In genomic region chr7:151274936-151275812, GRCh38 we compare ENCODE assay signal across 1 cellular context.
TF ChIP-seq lines count a peak whose summit lies in the region.

No MANE protein-coding gene starts in this region.

TF ChIP-seq in IMR-90, 13 proteins besides CTCF, POLR2A, EP300 and RAD21 (continued from another document):
- TF ChIP-seq ELK1 (IDR thresholded peaks at IDR 0.05; ENCODE audit: borderline replicate concordance, low read depth, low read length) (no peak), RFX5 (IDR thresholded peaks at IDR 0.05; ENCODE audit: low read depth, low read length) (no peak), FOS (IDR thresholded peaks at IDR 0.05; ENCODE audit: low read depth, low read length) (no peak), MAFK (IDR thresholded peaks at IDR 0.05; ENCODE audit: low read depth, low read length) (no peak), CHD1 (IDR thresholded peaks at IDR 0.05; ENCODE audit: low read depth, low read length) (no peak), CEBPB (IDR thresholded peaks at IDR 0.05; ENCODE audit: low read depth, low read length) (no peak), MXI1 (IDR thresholded peaks at IDR 0.05; ENCODE audit: borderline replicate concordance, low read depth, low read length) (no peak), BHLHE40 (IDR thresholded peaks at IDR 0.05; ENCODE audit: low read depth, low read length) (no peak), SMC3 (IDR thresholded peaks at IDR 0.05; ENCODE audit: low read depth, low read length) (no peak)
TF ChIP-seq in IMR-90: peak in this region for 0.
